ENCODE assay signal across 19 cellular contexts in the genomic region with DNA sequence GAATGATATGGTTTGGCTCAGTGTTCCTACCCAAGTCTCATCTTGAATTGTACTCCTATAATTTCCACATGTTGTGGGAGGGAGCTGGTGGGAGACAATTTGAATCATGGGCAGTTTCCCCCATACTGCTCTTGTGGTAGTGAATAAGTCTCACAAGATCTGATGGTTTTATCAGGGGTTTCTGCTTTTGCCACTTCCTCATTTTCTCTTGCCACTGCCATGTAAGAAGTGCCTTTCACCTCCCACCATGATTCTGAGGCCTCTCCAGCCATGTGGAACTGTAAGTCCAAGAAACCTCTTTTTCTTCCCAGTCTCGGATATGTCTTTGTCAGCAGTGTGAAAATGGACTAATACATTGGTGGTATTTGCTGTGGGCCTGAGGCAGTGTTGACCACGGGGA. TPM values are rescaled to one million over a fixed set of nuclear protein-coding genes. Genes with fewer than 3 reads are reported as not detected.
"Had no signal": no experiment of that assay in that cellular context is flagged by ENCODE, and none has a peak within 500 bp of the region (broad histone marks: within the 10 kb centered on the region; RNA-seq: fewer than 3 reads in every experiment).

No MANE protein-coding gene starts in this region.

RNA-seq across cellular contexts. Expression of gene PYDC2, which starts 23.0 kb away (rescaled TPM):
- total RNA-seq: dermis blood vessel endothelial cell; endothelial cell of umbilical vein; esophagus mucosa; esophagus squamous epithelium; gastrocnemius medialis; glomerular endothelial cell; heart right ventricle; kidney epithelial cell; left cardiac atrium; left lung; left ventricle myocardium superior; lower leg skin; lower lobe of right lung; lung microvascular endothelial cell; mononuclear cell; mucosa of gallbladder; naive thymus-derived CD4-positive, alpha-beta T cell; natural killer cell had no signal
- polyA plus RNA-seq: endothelial cell of umbilical vein; heart right ventricle; keratinocyte; naive thymus-derived CD4-positive, alpha-beta T cell had no signal
